ENCODE assay signal across 1 cellular context in genomic region chr11:69817265-69818236, GRCh38.
A peak's percentile ranks its signal among the peaks of the same experiment; 100 is the strongest.
TF ChIP-seq lines count a peak whose summit lies in the region.

No MANE protein-coding gene starts in this region.

TF ChIP-seq in WTC11, 78 proteins besides CTCF, POLR2A, EP300 and RAD21 (continued from another document):
- 0 out of 2 replicates have a peak, but pooled peaks have one; percentile 49 for TF ChIP-seq ARID4B (CRISPR knock-in tag; IDR thresholded peaks at IDR 0.05; ENCODE audit: borderline replicate concordance)
- TF ChIP-seq AR (CRISPR knock-in tag; IDR thresholded peaks at IDR 0.05): no peak
- no peak for TF ChIP-seq NFYB (CRISPR knock-in tag; conservative IDR thresholded peaks at IDR 0.05; ENCODE audit: low read depth)
- 0 out of 2 replicates have a peak, but pooled peaks have one; percentile 18 for TF ChIP-seq ZBTB21 (CRISPR knock-in tag; IDR thresholded peaks at IDR 0.05; ENCODE audit: borderline replicate concordance)
- TF ChIP-seq TP53 (CRISPR knock-in tag; IDR thresholded peaks at IDR 0.05): no peak
- TF ChIP-seq OVOL2 (CRISPR knock-in tag; IDR thresholded peaks at IDR 0.05; ENCODE audit: borderline replicate concordance): no peak
- no peak for TF ChIP-seq FOXK1 (CRISPR knock-in tag; IDR thresholded peaks at IDR 0.05)
- TF ChIP-seq E2F4 (CRISPR knock-in tag; IDR thresholded peaks at IDR 0.05; ENCODE audit: borderline replicate concordance, low read depth): no peak
- no peak for TF ChIP-seq ZNF138 (CRISPR knock-in tag; conservative IDR thresholded peaks at IDR 0.05)
- no peak for TF ChIP-seq PRRX2 (CRISPR knock-in tag; IDR thresholded peaks at IDR 0.05)
- TF ChIP-seq TCF7 (CRISPR knock-in tag; IDR thresholded peaks at IDR 0.05; ENCODE audit: low read depth): no peak
- TF ChIP-seq PRDM15 (CRISPR knock-in tag; IDR thresholded peaks at IDR 0.05): peak; percentile 92
- no peak for TF ChIP-seq ETV6 (CRISPR knock-in tag; IDR thresholded peaks at IDR 0.05)
- no peak for TF ChIP-seq CBFB (CRISPR knock-in tag; IDR thresholded peaks at IDR 0.05; ENCODE audit: low read depth)
- no peak for TF ChIP-seq CDX4 (CRISPR knock-in tag; IDR thresholded peaks at IDR 0.05; ENCODE audit: borderline replicate concordance)
- TF ChIP-seq MAX (CRISPR knock-in tag; IDR thresholded peaks at IDR 0.05): peak; percentile 36; the same call in 1 of the 2 replicates
- TF ChIP-seq STAT6 (CRISPR knock-in tag; conservative IDR thresholded peaks at IDR 0.05; ENCODE audit: low read depth): no peak
- TF ChIP-seq E2F1 (CRISPR knock-in tag; IDR thresholded peaks at IDR 0.05): no peak
- no peak for TF ChIP-seq USF1 (CRISPR knock-in tag; IDR thresholded peaks at IDR 0.05)
